Comparison of ENCODE assay signal across 12 cellular contexts in genomic region chr12:2693204-2693860, GRCh38.
DNase-seq lines count a peak whose midpoint lies in the region; ATAC-seq and TF ChIP-seq lines count a peak whose summit lies in the region.
"Had no signal": no experiment of that assay in that cellular context is flagged by ENCODE, and none has a peak within 500 bp of the region (broad histone marks: within the 10 kb centered on the region; RNA-seq: fewer than 3 reads in every experiment).

No MANE protein-coding gene starts in this region.

- no peak for TF ChIP-seq EP300 in suprapubic skin (IDR thresholded peaks at IDR 0.05)

- H3K27me3 ChIP-seq in neural progenitor cell (peaks cover 41% of the 10 kb centered on the region), suprapubic skin (peaks cover 26% of the 10 kb centered on the region)

- no peak for TF ChIP-seq POLR2A in suprapubic skin (IDR thresholded peaks at IDR 0.05)

- H3K4me3 Mint-ChIP-seq in activated T-cell treated with anti-CD3 and anti-CD28 coated beads, Interleukin-2, amount 50 U/mL, for 72 hours, result peak overlapping the region; percentile 62 to 92
- peak overlapping the region; percentile 50 for H3K4me3 Mint-ChIP-seq in activated T-helper 2 cell treated with anti-CD3 and anti-CD28 coated beads, Interferon-gamma antibody, Interleukin-2, Interleukin-4, amounts not matched to agents 10 μg/mL and 5 μg/mL and 100 μg/mL, durations not matched to agents 14 hours and 24 hours and 36 hours (ENCODE audit: low read depth)
- H3K4me3 Mint-ChIP-seq in neural progenitor cell, result peak overlapping the region; percentile 69
- H3K4me3 Mint-ChIP-seq in osteocyte (ENCODE audit: unreplicated experiment), result no peak overlapping the region

- H3K9me3 ChIP-seq in KOPT-K1 (ENCODE audit: insufficient read depth, low read length, poor library complexity, severe bottlenecking) (no peaks in the 10 kb centered on the region), neural progenitor cell (ENCODE audit: low read depth) (no peaks in the 10 kb centered on the region), suprapubic skin (no peaks in the 10 kb centered on the region)
- H3K9me3 ChIP-seq: Caco-2, thoracic aorta had no signal

- H3K79me2 ChIP-seq in neural progenitor cell (ENCODE audit: low read depth), result no peaks in the 10 kb centered on the region

- H4K20me1 ChIP-seq in neural progenitor cell (ENCODE audit: low read depth), result no peaks in the 10 kb centered on the region

- H3K9me3 Mint-ChIP-seq in activated T-cell treated with anti-CD3 and anti-CD28 coated beads, Interleukin-2, amount 50 U/mL, for 72 hours, result no peaks in the 10 kb centered on the region
- H3K9me3 Mint-ChIP-seq in activated T-helper 2 cell treated with anti-CD3 and anti-CD28 coated beads, Interferon-gamma antibody, Interleukin-2, Interleukin-4, amounts not matched to agents 10 μg/mL and 5 μg/mL and 100 μg/mL, durations not matched to agents 14 hours and 24 hours and 36 hours, result no peaks in the 10 kb centered on the region
- peaks cover 6% of the 10 kb centered on the region for H3K9me3 Mint-ChIP-seq in neural progenitor cell
- H3K9me3 Mint-ChIP-seq in osteocyte (ENCODE audit: unreplicated experiment), result peaks cover 13% of the 10 kb centered on the region

- peak; percentile 26 for TF ChIP-seq CTCF in neural progenitor cell (IDR thresholded peaks at IDR 0.05)
- TF ChIP-seq CTCF in suprapubic skin (IDR thresholded peaks at IDR 0.05), result no peak
- TF ChIP-seq CTCF in osteocyte (IDR thresholded peaks at IDR 0.05), result no peak

- peak overlapping the region; percentile 5 for H2AFZ ChIP-seq in neural progenitor cell (replicated peaks)

- H3K36me3 ChIP-seq in KOPT-K1 (ENCODE audit: insufficient read depth, low read length) (no peaks in the 10 kb centered on the region), neural progenitor cell (no peaks in the 10 kb centered on the region), suprapubic skin (no peaks in the 10 kb centered on the region)

- 50% methylated on average over 10 of the region's 10 CpGs for WGBS in suprapubic skin

- no peak overlapping the region for H3K9ac ChIP-seq in neural progenitor cell

- no peak overlapping the region for H3K4me2 ChIP-seq in neural progenitor cell

- no peak for ATAC-seq in activated T-cell treated with anti-CD3 and anti-CD28 coated beads, Interleukin-2, amount 50 U/mL, for 72 hours (replicated peaks in 1 of 2)

- no peak overlapping the region for H3K27ac Mint-ChIP-seq in activated T-cell treated with anti-CD3 and anti-CD28 coated beads, Interleukin-2, amount 50 U/mL, for 72 hours
- H3K27ac Mint-ChIP-seq in activated T-helper 2 cell treated with anti-CD3 and anti-CD28 coated beads, Interferon-gamma antibody, Interleukin-2, Interleukin-4, amounts not matched to agents 10 μg/mL and 5 μg/mL and 100 μg/mL, durations not matched to agents 14 hours and 24 hours and 36 hours, result no peak overlapping the region
- H3K27ac Mint-ChIP-seq in neural progenitor cell, result no peak overlapping the region
- no peak overlapping the region for H3K27ac Mint-ChIP-seq in osteocyte (ENCODE audit: unreplicated experiment)

- intact Hi-C loops in activated T-helper 2 cell treated with anti-CD3 and anti-CD28 coated beads, Interferon-gamma antibody, Interleukin-2, Interleukin-4, amounts not matched to agents 10 μg/mL and 5 μg/mL and 100 μg/mL, durations not matched to agents 14 hours and 24 hours and 36 hours (cut with micrococcal nuclease), result loop anchor here (2.0 to 10.0 kb wide), 3 partner anchors 59 to 181 kb away; partner anchors contain the start of genes FKBP4, FOXM1 and RHNO1

- H3K4me3 ChIP-seq in neural progenitor cell (no peak overlapping the region), suprapubic skin (no peak overlapping the region)
- H3K4me3 ChIP-seq: thoracic aorta had no signal

- H3K36me3 Mint-ChIP-seq in activated T-cell treated with anti-CD3 and anti-CD28 coated beads, Interleukin-2, amount 50 U/mL, for 72 hours (ENCODE audit: insufficient read depth in 2 of 2), result peaks cover 0 to 2% of the 10 kb centered on the region in 2 donors
- H3K36me3 Mint-ChIP-seq in activated T-helper 2 cell treated with anti-CD3 and anti-CD28 coated beads, Interferon-gamma antibody, Interleukin-2, Interleukin-4, amounts not matched to agents 10 μg/mL and 5 μg/mL and 100 μg/mL, durations not matched to agents 14 hours and 24 hours and 36 hours (ENCODE audit: low read depth), result no peaks in the 10 kb centered on the region
- H3K36me3 Mint-ChIP-seq in neural progenitor cell (no peaks in the 10 kb centered on the region), osteocyte (ENCODE audit: unreplicated experiment) (peaks cover 50% of the 10 kb centered on the region)

- H3F3A ChIP-seq in neural progenitor cell (ENCODE audit: low read depth), result peaks cover 20% of the 10 kb centered on the region

- H3K4me1 Mint-ChIP-seq in activated T-cell treated with anti-CD3 and anti-CD28 coated beads, Interleukin-2, amount 50 U/mL, for 72 hours (ENCODE audit: low read depth), result peaks cover 61% of the 10 kb centered on the region
- H3K4me1 Mint-ChIP-seq in activated T-helper 2 cell treated with anti-CD3 and anti-CD28 coated beads, Interferon-gamma antibody, Interleukin-2, Interleukin-4, amounts not matched to agents 10 μg/mL and 5 μg/mL and 100 μg/mL, durations not matched to agents 14 hours and 24 hours and 36 hours (ENCODE audit: low read depth), result peaks cover 32% of the 10 kb centered on the region
- peaks cover 8% of the 10 kb centered on the region for H3K4me1 Mint-ChIP-seq in neural progenitor cell
- H3K4me1 Mint-ChIP-seq in osteocyte (ENCODE audit: unreplicated experiment), result peaks cover 10% of the 10 kb centered on the region

- DNase-seq in activated T-cell treated with anti-CD3 and anti-CD28 coated beads, Interleukin-2, amount 50 U/mL, for 72 hours, result no peak
- no peak for DNase-seq in activated T-cell treated with anti-CD3 and anti-CD28 coated beads, Interleukin-2, amount 50 U/mL, for 1 hour
- no peak for DNase-seq in activated T-helper 2 cell treated with anti-CD3 and anti-CD28 coated beads, Interferon-gamma antibody, Interleukin-2, Interleukin-4, amounts not matched to agents 10 μg/mL and 5 μg/mL and 100 μg/mL, durations not matched to agents 14 hours and 24 hours and 36 hours (ENCODE audit: low spot score)
- DNase-seq in neural progenitor cell (ENCODE audit: low spot score) (peak; percentile 42), suprapubic skin (ENCODE audit: low spot score in 2 of 2) (no peak), osteocyte (ENCODE audit: extremely low spot score, unreplicated experiment) (no peak), NCI-H2196 (lab: John Stamatoyannopoulos, UW; ENCODE audit: unreplicated experiment) (no peak)
- DNase-seq: central memory CD4-positive, alpha-beta T cell; NK-92 treated with Interleukin-12 subunit alpha and Interleukin-12 subunit beta, amount 100 ng/mL, for 24 hours had no signal

- H3K4me1 ChIP-seq in neural progenitor cell, result no peaks in the 10 kb centered on the region
- H3K4me1 ChIP-seq in suprapubic skin, result peaks cover 11% of the 10 kb centered on the region
- H3K4me1 ChIP-seq: Caco-2 had no signal

- peak overlapping the region; percentile 90 for H3K27ac ChIP-seq in KOPT-K1 (ENCODE audit: low read depth, low read length, poor library complexity, severe bottlenecking)
- H3K27ac ChIP-seq in neural progenitor cell, result no peak overlapping the region
- H3K27ac ChIP-seq in suprapubic skin, result no peak overlapping the region
- H3K27ac ChIP-seq: thoracic aorta had no signal

- peaks cover 30% of the 10 kb centered on the region for H3K27me3 Mint-ChIP-seq in activated T-cell treated with anti-CD3 and anti-CD28 coated beads, Interleukin-2, amount 50 U/mL, for 72 hours (ENCODE audit: low read depth)
- H3K27me3 Mint-ChIP-seq in activated T-helper 2 cell treated with anti-CD3 and anti-CD28 coated beads, Interferon-gamma antibody, Interleukin-2, Interleukin-4, amounts not matched to agents 10 μg/mL and 5 μg/mL and 100 μg/mL, durations not matched to agents 14 hours and 24 hours and 36 hours (ENCODE audit: low read depth), result peaks cover 16% of the 10 kb centered on the region
- H3K27me3 Mint-ChIP-seq in neural progenitor cell (ENCODE audit: insufficient read depth, low read depth), result peaks cover 54% of the 10 kb centered on the region
- no peaks in the 10 kb centered on the region for H3K27me3 Mint-ChIP-seq in osteocyte (ENCODE audit: unreplicated experiment)
